Comparison of ENCODE assay signal across 28 cellular contexts in genomic region chr15:83499476-83499875, GRCh38. TPM values are rescaled to one million over a fixed set of nuclear protein-coding genes. Genes with fewer than 3 reads are reported as not detected.
"Had no signal": no experiment of that assay in that cellular context is flagged by ENCODE, and none has a peak within 500 bp of the region (broad histone marks: within the 10 kb centered on the region; RNA-seq: fewer than 3 reads in every experiment).

No MANE protein-coding gene starts in this region.

- H3K4me1 ChIP-seq: colonic mucosa, left lung, right lobe of liver, suprapubic skin, transverse colon, upper lobe of right lung, uterus had no signal

- H3K4me1 Mint-ChIP-seq: naive thymus-derived CD4-positive, alpha-beta T cell; nephron progenitor cell; stimulated activated naive CD8-positive, alpha-beta T cell treated with anti-CD3 and anti-CD28 coated beads, Interleukin-15, amount 100 ng/mL, for 72 hours had no signal

- H3K36me3 ChIP-seq: colonic mucosa, left lung, right lobe of liver, suprapubic skin, transverse colon, upper lobe of right lung, uterus had no signal

- H3K27me3 ChIP-seq: colonic mucosa, left lung, right lobe of liver, suprapubic skin, transverse colon, upper lobe of right lung, uterus had no signal

- H3K4me3 Mint-ChIP-seq: dendritic cell treated with granulocyte-macrophage colony-stimulating factor and Interleukin-4, amounts not matched to agents 40 ng/mL and 50 ng/mL, for 4 days; naive thymus-derived CD4-positive, alpha-beta T cell; nephron progenitor cell; stimulated activated naive CD8-positive, alpha-beta T cell treated with anti-CD3 and anti-CD28 coated beads, Interleukin-15, amount 100 ng/mL, for 72 hours had no signal

- ATAC-seq: left cardiac atrium; left lung; naive thymus-derived CD4-positive, alpha-beta T cell; right lobe of liver; stimulated activated naive CD8-positive, alpha-beta T cell treated with anti-CD3 and anti-CD28 coated beads, Interleukin-15, amount 100 ng/mL, for 72 hours had no signal

- H3K27me3 Mint-ChIP-seq: dendritic cell treated with granulocyte-macrophage colony-stimulating factor and Interleukin-4, amounts not matched to agents 40 ng/mL and 50 ng/mL, for 4 days; stimulated activated naive CD8-positive, alpha-beta T cell treated with anti-CD3 and anti-CD28 coated beads, Interleukin-15, amount 100 ng/mL, for 72 hours had no signal

- H3K27ac Mint-ChIP-seq: dendritic cell treated with granulocyte-macrophage colony-stimulating factor and Interleukin-4, amounts not matched to agents 40 ng/mL and 50 ng/mL, for 4 days; naive thymus-derived CD4-positive, alpha-beta T cell; nephron progenitor cell; stimulated activated naive CD8-positive, alpha-beta T cell treated with anti-CD3 and anti-CD28 coated beads, Interleukin-15, amount 100 ng/mL, for 72 hours had no signal

- DNase-seq: colonic mucosa; effector CD8-positive, alpha-beta T cell; hypothalamus; kidney; left cardiac atrium; left lung; mesenchymal stem cell; midbrain; naive thymus-derived CD4-positive, alpha-beta T cell; nephron progenitor cell; nucleus accumbens; right lobe of liver; stimulated activated CD4-positive, alpha-beta T cell treated with anti-CD3 and anti-CD28 coated beads, Interleukin-12 subunit alpha, Interleukin-12 subunit beta, amount 100 ng/mL, for 4 hours; stimulated activated CD4-positive, alpha-beta T cell treated with anti-CD3 and anti-CD28 coated beads, Interleukin-1b, Interleukin-23, amount 100 ng/mL, for 48 hours; stimulated activated CD4-positive, alpha-beta T cell treated with anti-CD3 and anti-CD28 coated beads, Interleukin-4, amount 100 ng/mL, for 1 hour; stimulated activated CD8-positive, alpha-beta memory T cell treated with anti-CD3 and anti-CD28 coated beads, Interleukin-4, amount 100 ng/mL, for 48 hours; stimulated activated naive CD4-positive, alpha-beta T cell; stimulated activated naive CD8-positive, alpha-beta T cell treated with anti-CD3 and anti-CD28 coated beads, Interleukin-15, amount 100 ng/mL, for 72 hours; transverse colon; upper lobe of right lung; uterus had no signal

- H3K4me2 ChIP-seq: smooth muscle cell had no signal

- H3K4me3 ChIP-seq: colonic mucosa, left lung, right lobe of liver, smooth muscle cell, suprapubic skin, transverse colon, upper lobe of right lung, uterus had no signal

- H3K9me3 ChIP-seq: colonic mucosa, right lobe of liver, transverse colon had no signal

- H3K27ac ChIP-seq: colonic mucosa, left lung, right lobe of liver, suprapubic skin, transverse colon, upper lobe of right lung, uterus had no signal

RNA-seq across cellular contexts. Expression of gene SH3GL3, which starts 52.3 kb away (rescaled TPM):
- total RNA-seq: chondrocyte; colonic mucosa; lung microvascular endothelial cell; mucosa of gallbladder; naive thymus-derived CD4-positive, alpha-beta T cell; osteocyte; right lobe of liver; transverse colon had no signal
- polyA plus RNA-seq: naive thymus-derived CD4-positive, alpha-beta T cell had no signal
